ENCODE assay signal across 15 cellular contexts in the genomic region with DNA sequence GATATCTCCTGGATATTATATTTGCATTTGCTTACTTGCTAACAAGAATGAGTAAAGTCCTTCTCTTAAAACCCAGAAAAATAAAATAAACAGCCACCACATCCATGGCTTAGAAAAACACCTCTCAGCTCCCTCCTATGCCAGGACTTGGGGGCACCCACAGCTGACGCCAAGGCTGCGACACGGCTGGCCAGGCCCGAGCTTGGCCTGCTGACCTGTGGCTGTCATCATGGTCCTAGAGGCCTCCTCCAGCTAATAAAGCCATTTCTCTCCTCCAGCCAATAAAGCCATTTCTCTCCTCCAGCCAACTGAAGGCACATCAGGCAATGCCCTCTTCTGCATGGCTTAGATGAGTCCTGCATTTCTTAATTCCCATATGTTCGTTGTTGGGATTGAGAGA. TPM values are rescaled to one million over a fixed set of nuclear protein-coding genes. Genes with fewer than 3 reads are reported as not detected.
DNase-seq lines count a peak whose midpoint lies in the region; ATAC-seq lines count a peak whose summit lies in the region.
"Had no signal": no experiment of that assay in that cellular context is flagged by ENCODE, and none has a peak within 500 bp of the region (broad histone marks: within the 10 kb centered on the region; RNA-seq: fewer than 3 reads in every experiment).

No MANE protein-coding gene starts in this region.

- H3K9me3 ChIP-seq in mesenchymal stem cell (ENCODE audit: control insufficient read depth, low read length), result peaks cover 4% of the 10 kb centered on the region
- H3K9me3 ChIP-seq: HAP-1 had no signal

- no peaks in the 10 kb centered on the region for H3K27me3 ChIP-seq in mesenchymal stem cell (ENCODE audit: control insufficient read depth in 1 of 2, insufficient read depth in 1 of 2, low read length in 2 of 2)
- H3K27me3 ChIP-seq: heart right ventricle had no signal

- peak overlapping the region; percentile 51 for H3K27ac Mint-ChIP-seq in activated naive CD8-positive, alpha-beta T cell treated with anti-CD3 and anti-CD28 coated beads, Interleukin-2, amount 10 ng/mL, durations not matched to agents 7 days and 5 days
- H3K27ac Mint-ChIP-seq in activated naive CD8-positive, alpha-beta T cell treated with anti-CD3 and anti-CD28 coated beads for 36 hours, result no peak overlapping the region

- H3K4me2 ChIP-seq in mesenchymal stem cell (ENCODE audit: low read length, poor library complexity, severe bottlenecking), result no peak overlapping the region

- no peak overlapping the region for H2AFZ ChIP-seq in mesenchymal stem cell (ENCODE audit: low read depth, low read length)

- H2BK5ac ChIP-seq in mesenchymal stem cell (ENCODE audit: low read depth, low read length, poor library complexity, severe bottlenecking), result no peak overlapping the region

- peaks cover 0 to 3% of the 10 kb centered on the region in 2 experiments for H3K36me3 ChIP-seq in mesenchymal stem cell (ENCODE audit: control insufficient read depth in 1 of 2, insufficient read depth in 2 of 2, low read depth in 1 of 2, low read length in 2 of 2)
- H3K36me3 ChIP-seq: HAP-1, heart right ventricle had no signal

- no peak overlapping the region for H3K23ac ChIP-seq in mesenchymal stem cell (ENCODE audit: low read length in 2 of 2)

- H3K18ac ChIP-seq in mesenchymal stem cell (ENCODE audit: low read depth in 1 of 2, low read length in 2 of 2), result no peak overlapping the region

- peaks cover 18% of the 10 kb centered on the region for H3K4me1 Mint-ChIP-seq in activated naive CD8-positive, alpha-beta T cell treated with anti-CD3 and anti-CD28 coated beads, Interleukin-2, amount 10 ng/mL, durations not matched to agents 7 days and 5 days
- peaks cover 13% of the 10 kb centered on the region for H3K4me1 Mint-ChIP-seq in activated naive CD8-positive, alpha-beta T cell treated with anti-CD3 and anti-CD28 coated beads for 36 hours

- H4K8ac ChIP-seq in mesenchymal stem cell (ENCODE audit: low read length), result no peak overlapping the region

- no peaks in the 10 kb centered on the region for H3K27me3 Mint-ChIP-seq in activated naive CD8-positive, alpha-beta T cell treated with anti-CD3 and anti-CD28 coated beads, Interleukin-2, amount 10 ng/mL, durations not matched to agents 7 days and 5 days
- H3K27me3 Mint-ChIP-seq in activated naive CD8-positive, alpha-beta T cell treated with anti-CD3 and anti-CD28 coated beads for 36 hours, result no peaks in the 10 kb centered on the region
- H3K27me3 Mint-ChIP-seq: activated CD4-positive, alpha-beta T cell treated with anti-CD3 and anti-CD28 coated beads, Interleukin-2, amount 10 ng/mL, durations not matched to agents 24 days and 14 days had no signal

- no peak overlapping the region for H2BK12ac ChIP-seq in mesenchymal stem cell (ENCODE audit: low read length in 2 of 2)

- H3K4me1 ChIP-seq in mesenchymal stem cell (ENCODE audit: control insufficient read depth, insufficient read depth, low read depth, low read length), result peaks cover 2% of the 10 kb centered on the region
- H3K4me1 ChIP-seq: HAP-1 had no signal

- H3K9me3 Mint-ChIP-seq in activated naive CD8-positive, alpha-beta T cell treated with anti-CD3 and anti-CD28 coated beads, Interleukin-2, amount 10 ng/mL, durations not matched to agents 7 days and 5 days, result peaks cover 6% of the 10 kb centered on the region
- H3K9me3 Mint-ChIP-seq in activated naive CD8-positive, alpha-beta T cell treated with anti-CD3 and anti-CD28 coated beads for 36 hours, result peaks cover 8% of the 10 kb centered on the region
- H3K9me3 Mint-ChIP-seq: activated CD4-positive, alpha-beta T cell treated with anti-CD3 and anti-CD28 coated beads, Interleukin-2, amount 10 ng/mL, durations not matched to agents 24 days and 14 days; neural crest cell had no signal

- H2AK5ac ChIP-seq in mesenchymal stem cell (ENCODE audit: low read length, severe bottlenecking), result no peak overlapping the region

- no peak overlapping the region for H3K4ac ChIP-seq in mesenchymal stem cell (ENCODE audit: low read depth in 1 of 2, low read length in 2 of 2)

- H3K4me3 ChIP-seq in mesenchymal stem cell (ENCODE audit: insufficient read depth in 1 of 2, low read depth in 1 of 2, low read length in 2 of 2), result no peak overlapping the region
- H3K4me3 ChIP-seq: HAP-1, heart right ventricle had no signal

- no peak overlapping the region for H3K14ac ChIP-seq in mesenchymal stem cell (ENCODE audit: low read length in 2 of 2)

- ATAC-seq in activated naive CD8-positive, alpha-beta T cell treated with anti-CD3 and anti-CD28 coated beads, Interleukin-2, amount 10 ng/mL, durations not matched to agents 7 days and 5 days (ENCODE audit: low read depth), result no peak
- ATAC-seq in GM21447 (IDR thresholded peaks at IDR 0.05; ENCODE audit: unreplicated experiment) (no peak), GM19452 (IDR thresholded peaks at IDR 0.05; ENCODE audit: unreplicated experiment) (no peak)

- no peak for DNase-seq in activated naive CD8-positive, alpha-beta T cell treated with anti-CD3 and anti-CD28 coated beads, Interleukin-2, amount 10 ng/mL, durations not matched to agents 7 days and 5 days
- DNase-seq in activated naive CD8-positive, alpha-beta T cell treated with anti-CD3 and anti-CD28 coated beads for 36 hours, result no peak
- peak in 3 of 61 donors; percentile 49 to 60 (median 55) for DNase-seq in caudate nucleus (lab: John Stamatoyannopoulos, UW)
- DNase-seq in mesenchymal stem cell, result no peak
- no peak for DNase-seq in HT-29 (ENCODE audit: low spot score)
- DNase-seq: KG1 had no signal

- peak overlapping the region; percentile 53 for H3K9ac ChIP-seq in mesenchymal stem cell (ENCODE audit: low read length)

- POLR2A ChIA-PET in activated naive CD8-positive, alpha-beta T cell treated with anti-CD3 and anti-CD28 coated beads, Interleukin-2, amount 10 ng/mL, durations not matched to agents 7 days and 5 days (lab: Charles Lee), result interaction anchor here (0.6 to 2.0 kb wide), 6 partner anchors 14 to 88 kb away, joined by 3 to 12 read pairs (median 6); a partner anchor contains a TSS

- H3K36me3 Mint-ChIP-seq in activated naive CD8-positive, alpha-beta T cell treated with anti-CD3 and anti-CD28 coated beads, Interleukin-2, amount 10 ng/mL, durations not matched to agents 7 days and 5 days, result peaks cover 22% of the 10 kb centered on the region
- H3K36me3 Mint-ChIP-seq in activated naive CD8-positive, alpha-beta T cell treated with anti-CD3 and anti-CD28 coated beads for 36 hours, result peaks cover 9% of the 10 kb centered on the region

- no peak overlapping the region for H2BK120ac ChIP-seq in mesenchymal stem cell (ENCODE audit: low read depth, low read length)

- peaks cover 23% of the 10 kb centered on the region for H3K79me1 ChIP-seq in mesenchymal stem cell (replicated peaks; ENCODE audit: low read length, poor library complexity, severe bottlenecking)

- H3K4me3 Mint-ChIP-seq in activated naive CD8-positive, alpha-beta T cell treated with anti-CD3 and anti-CD28 coated beads, Interleukin-2, amount 10 ng/mL, durations not matched to agents 7 days and 5 days, result no peak overlapping the region
- H3K4me3 Mint-ChIP-seq in activated naive CD8-positive, alpha-beta T cell treated with anti-CD3 and anti-CD28 coated beads for 36 hours, result no peak overlapping the region
- H3K4me3 Mint-ChIP-seq: activated CD4-positive, alpha-beta T cell treated with anti-CD3 and anti-CD28 coated beads, Interleukin-2, amount 10 ng/mL, durations not matched to agents 24 days and 14 days had no signal

- H2BK15ac ChIP-seq in mesenchymal stem cell (ENCODE audit: low read depth, poor library complexity, severe bottlenecking), result no peak overlapping the region

- H3K27ac ChIP-seq in caudate nucleus (ENCODE audit: low read depth, low read length), result peak overlapping the region; percentile 88
- H3K27ac ChIP-seq in mesenchymal stem cell (ENCODE audit: low read length, poor library complexity, severe bottlenecking), result no peak overlapping the region
- H3K27ac ChIP-seq in temporal lobe (ENCODE audit: low read depth, low read length), result peak overlapping the region; percentile 85
- H3K27ac ChIP-seq: RWPE1 had no signal

- 94% methylated on average over 5 of the region's 5 CpGs for WGBS in mesenchymal stem cell

- no peak overlapping the region for H4K91ac ChIP-seq in mesenchymal stem cell (ENCODE audit: low read length)

RNA-seq across cellular contexts. Expression of a gene that starts 20.9 kb away (rescaled TPM):
- total RNA-seq in activated naive CD8-positive, alpha-beta T cell treated with anti-CD3 and anti-CD28 coated beads, Interleukin-2, amount 10 ng/mL, durations not matched to agents 7 days and 5 days, result 10 to 100 TPM; 31.8 to 38.2 TPM
- total RNA-seq in activated naive CD8-positive, alpha-beta T cell treated with anti-CD3 and anti-CD28 coated beads for 36 hours, result 10 to 100 TPM; 30.9 to 32.3 TPM
- polyA plus RNA-seq in mesenchymal stem cell (2013, experiment 1 of 2), result 22.7 TPM
- 22.8 TPM for polyA plus RNA-seq in mesenchymal stem cell (2013, experiment 2 of 2)
- total RNA-seq in temporal lobe, result 35.9 TPM
- total RNA-seq in HT-29 (2014; rRNA removed; shearing (Covaris generic)), result 22.4 and 24.5 TPM in 2 replicates

RNA-seq across cellular contexts. Expression of a gene that starts 28.9 kb away (rescaled TPM):
- total RNA-seq in activated naive CD8-positive, alpha-beta T cell treated with anti-CD3 and anti-CD28 coated beads, Interleukin-2, amount 10 ng/mL, durations not matched to agents 7 days and 5 days, result 10 to 100 TPM; 33.3 to 35.9 TPM
- 10 to 100 TPM; 21.7 to 22.2 TPM for total RNA-seq in activated naive CD8-positive, alpha-beta T cell treated with anti-CD3 and anti-CD28 coated beads for 36 hours
- 3.8 TPM for polyA plus RNA-seq in mesenchymal stem cell (2013, experiment 1 of 2)
- polyA plus RNA-seq in mesenchymal stem cell (2013, experiment 2 of 2), result 3.8 TPM
- 0.49 TPM for total RNA-seq in temporal lobe
- total RNA-seq in HT-29 (2014; rRNA removed; shearing (Covaris generic)), result 1.1 and 1.2 TPM in 2 replicates
- total RNA-seq: A673 had no signal

Comparison
In these comparisons a context has a peak if more than half of its experiments do, and no peak if none do; other contexts are left out.
1. RNA of a gene that starts 28.9 kb away (total RNA-seq): 33.3 to 35.9 TPM in activated naive CD8-positive, alpha-beta T cell treated with anti-CD3 and anti-CD28 coated beads, Interleukin-2, amount 10 ng/mL, durations not matched to agents 7 days and 5 days and 21.7 to 22.2 TPM in activated naive CD8-positive, alpha-beta T cell treated with anti-CD3 and anti-CD28 coated beads for 36 hours; 1.1 to 1.2 TPM in HT-29 and 0.49 TPM in temporal lobe (single experiment); every median in the first group is over 10 times any median in the second.